ENCODE assay signal across 9 cellular contexts in the genomic region with DNA sequence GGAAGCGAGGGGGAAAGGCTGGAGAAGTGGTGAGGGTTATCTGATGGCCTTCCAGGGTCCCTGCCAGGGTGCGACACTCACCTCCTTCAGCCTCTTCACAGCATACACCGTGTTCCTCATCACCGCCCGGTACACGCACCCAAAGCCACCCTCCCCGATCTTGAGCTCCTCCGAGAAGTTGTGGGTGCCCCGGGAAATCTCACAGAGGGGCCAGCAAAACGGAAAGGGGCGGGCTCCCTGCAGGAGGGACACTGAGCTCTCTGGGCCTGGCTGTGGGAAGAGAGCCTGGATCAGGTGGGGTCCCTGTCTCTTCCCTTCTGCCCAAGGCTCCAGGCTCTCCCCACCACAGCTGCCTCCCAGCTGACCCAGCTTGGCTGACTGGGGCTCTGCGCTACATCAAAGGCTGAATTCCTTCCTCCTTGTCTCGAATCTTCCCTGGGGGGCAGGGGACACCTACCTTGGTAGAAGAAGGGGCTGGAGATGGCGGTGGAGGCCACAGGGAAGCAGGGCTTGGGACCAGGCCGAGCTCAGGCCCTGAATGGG. TPM values are rescaled to one million over a fixed set of nuclear protein-coding genes. Genes with fewer than 3 reads are reported as not detected.
DNase-seq lines count a peak whose midpoint lies in the region; ATAC-seq and TF ChIP-seq lines count a peak whose summit lies in the region.
"Had no signal": no experiment of that assay in that cellular context is flagged by ENCODE, and none has a peak within 500 bp of the region (broad histone marks: within the 10 kb centered on the region; RNA-seq: fewer than 3 reads in every experiment).

No MANE protein-coding gene starts in this region.

- H3K27me3 ChIP-seq in heart left ventricle (peaks cover 0 to 34% (median 0%) of the 10 kb centered on the region in 9 donors), lower lobe of right lung (ENCODE audit: low read depth) (no peaks in the 10 kb centered on the region), upper lobe of left lung (no peaks in the 10 kb centered on the region)

- no peak for DNase-seq in heart left ventricle
- DNase-seq in Right ventricle myocardium inferior (ENCODE audit: missing footprints), result no peak
- no peak for DNase-seq in lower lobe of right lung
- DNase-seq in upper lobe of left lung, result no peak
- no peak for DNase-seq in NCI-H82 treated with DMSO at 0.1 percent for 48 hours (lab: John Stamatoyannopoulos, UW; ENCODE audit: unreplicated experiment)
- DNase-seq in COR-L47 (lab: John Stamatoyannopoulos, UW), result no peak
- DNase-seq: NCI-H446 treated with DMSO at 0.1 percent for 48 hours had no signal

- H3K4me1 ChIP-seq in heart left ventricle, result peaks cover 0 to 25% (median 7%) of the 10 kb centered on the region in 12 donors
- H3K4me1 ChIP-seq in lower lobe of right lung, result peaks cover 21% of the 10 kb centered on the region
- peaks cover 0 to 32% (median 10%) of the 10 kb centered on the region in 4 donors for H3K4me1 ChIP-seq in upper lobe of left lung

- ATAC-seq in heart left ventricle (no peak), Right ventricle myocardium inferior (no peak), lower lobe of right lung (no peak), upper lobe of left lung (ENCODE audit: low FRiP score in 2 of 2) (no peak), GM19467 (IDR thresholded peaks at IDR 0.05; ENCODE audit: unreplicated experiment) (no peak)

- no peak for TF ChIP-seq POLR2A in heart left ventricle (IDR thresholded peaks at IDR 0.05)
- no peak for TF ChIP-seq POLR2A in upper lobe of left lung (IDR thresholded peaks at IDR 0.05)

- H3K36me3 ChIP-seq in heart left ventricle, result peaks cover 0 to 36% (median 3%) of the 10 kb centered on the region in 9 donors
- peaks cover 27% of the 10 kb centered on the region for H3K36me3 ChIP-seq in lower lobe of right lung
- H3K36me3 ChIP-seq in upper lobe of left lung, result peaks cover 0 to 31% (median 8%) of the 10 kb centered on the region in 4 donors

- H3K9me3 ChIP-seq in heart left ventricle (no peaks in the 10 kb centered on the region), lower lobe of right lung (no peaks in the 10 kb centered on the region), upper lobe of left lung (no peaks in the 10 kb centered on the region)

- H3K27ac ChIP-seq in heart left ventricle (peak overlapping the region in 9 of 12 donors; percentile 72 to 88 (median 81)), angular gyrus (ENCODE audit: low read depth, low read length) (peak overlapping the region; percentile 40), lower lobe of right lung (peak overlapping the region; percentile 84), upper lobe of left lung (peak overlapping the region; percentile 69 to 95 (median 86))

- TF ChIP-seq EP300 in upper lobe of left lung (IDR thresholded peaks at IDR 0.05), result no peak

- intact Hi-C loops in heart left ventricle (cut with DNase I) (loop anchor here in 2 of 10 donors (5.0 kb wide), 2 partner anchors 34 to 39 kb away; no protein-coding TSS in a partner anchor), Right ventricle myocardium inferior (cut with DNase I) (loop anchor here (10.0 kb wide), 1 partner anchor 366 kb away; no protein-coding TSS in a partner anchor), lower lobe of right lung (cut with DNase I) (no loop called here)

- peak overlapping the region in 11 of 12 donors; percentile 42 to 69 (median 59) for H3K4me3 ChIP-seq in heart left ventricle
- H3K4me3 ChIP-seq in lower lobe of right lung, result peak overlapping the region; percentile 61
- peak overlapping the region; percentile 34 to 72 (median 65) for H3K4me3 ChIP-seq in upper lobe of left lung

- WGBS in heart left ventricle, 4 donors, result 79 to 86% (median 82%) methylated on average over 12 to 15 of the region's 15 CpGs
- WGBS in upper lobe of left lung, 2 donors, result 82% methylated on average over 14 of the region's 15 CpGs; no CpG with 5 or more reads in 1 of the 2 donors

- TF ChIP-seq CTCF in heart left ventricle (IDR thresholded peaks at IDR 0.05) (no peak), lower lobe of right lung (IDR thresholded peaks at IDR 0.05) (no peak), upper lobe of left lung (IDR thresholded peaks at IDR 0.05) (no peak)

RNA-seq across cellular contexts. Expression of a gene that starts 1.1 kb away (rescaled TPM):
- 10 to 100 TPM; 22.0 to 79.2 (median 29.7) TPM for total RNA-seq in heart left ventricle
- 10 to 100 TPM; 23.8 to 89.3 TPM for polyA plus RNA-seq in heart left ventricle
- total RNA-seq in Right ventricle myocardium inferior, result 38.6 TPM
- total RNA-seq in lower lobe of right lung, result 73.1 TPM
- 100 to 1,000 TPM in 4 of 6 donors, 10 to 100 TPM in 2; 49.4 to 236 (median 125) TPM for total RNA-seq in upper lobe of left lung

RNA-seq across cellular contexts. Expression of a gene that starts 46.0 kb away (rescaled TPM):
- total RNA-seq in heart left ventricle, result 10 to 100 TPM in 2 of 9 donors, 1 to 10 TPM in 7; 3.5 to 11.4 (median 8.3) TPM
- 1 to 10 TPM; 3.2 to 7.0 TPM for polyA plus RNA-seq in heart left ventricle
- total RNA-seq in Right ventricle myocardium inferior, result 6.9 TPM
- 7.6 TPM for total RNA-seq in lower lobe of right lung
- total RNA-seq in upper lobe of left lung, result 10 to 100 TPM in 2 of 6 donors, 1 to 10 TPM in 4; 2.1 to 17.7 (median 5.0) TPM

RNA-seq across cellular contexts. Expression of a gene that starts 47.0 kb away (rescaled TPM):
- total RNA-seq in heart left ventricle (10 to 100 TPM; 22.7 to 72.6 (median 34.8) TPM), Right ventricle myocardium inferior (25.4 TPM), lower lobe of right lung (48.4 TPM), upper lobe of left lung (10 to 100 TPM; 40.8 to 78.9 (median 52.2) TPM)
- 10 to 100 TPM; 11.8 to 23.0 TPM for polyA plus RNA-seq in heart left ventricle
